In genomic region chr19:8518536-8518935, GRCh38 we compare ENCODE assay signal across 21 cellular contexts. TPM values are rescaled to one million over a fixed set of nuclear protein-coding genes. Genes with fewer than 3 reads are reported as not detected.
DNase-seq lines count a peak whose midpoint lies in the region; ATAC-seq and TF ChIP-seq lines count a peak whose summit lies in the region.
"Had no signal": no experiment of that assay in that cellular context is flagged by ENCODE, and none has a peak within 500 bp of the region (broad histone marks: within the 10 kb centered on the region; RNA-seq: fewer than 3 reads in every experiment).

No MANE protein-coding gene starts in this region.

- no peaks in the 10 kb centered on the region for H3K27me3 Mint-ChIP-seq in T-helper 1 cell treated with Interleukin-12 subunit alpha and Interleukin-12 subunit beta and Interleukin-4 antibody, amounts not matched to agents 30 μg/mL and 1 μg/mL, for 36 hours (ENCODE audit: low read depth)
- H3K27me3 Mint-ChIP-seq in CD14-positive monocyte (ENCODE audit: low read depth in 3 of 3): peaks cover 0 to 3% (median 0%) of the 10 kb centered on the region in 3 donors
- H3K27me3 Mint-ChIP-seq in activated B cell treated with CpG ODN at 0.5 μM for 24 hours: no peaks in the 10 kb centered on the region
- H3K27me3 Mint-ChIP-seq: stimulated activated naive B cell treated with anti-CD40 and anti-IgM and Interleukin-4, amounts not matched to agents 10 μg/mL and 1 μg/mL and 100 μg/mL, for 72 hours had no signal

- peaks cover 38% of the 10 kb centered on the region for H3K4me1 Mint-ChIP-seq in T-helper 1 cell treated with Interleukin-12 subunit alpha and Interleukin-12 subunit beta and Interleukin-4 antibody, amounts not matched to agents 30 μg/mL and 1 μg/mL, for 36 hours (ENCODE audit: low read depth)
- peaks cover 61% of the 10 kb centered on the region for H3K4me1 Mint-ChIP-seq in CD14-positive monocyte
- H3K4me1 Mint-ChIP-seq in activated B cell treated with CpG ODN at 0.5 μM for 24 hours: peaks cover 22% of the 10 kb centered on the region

- peak overlapping the region; percentile 57 for H2BK120ac ChIP-seq in mesenchymal stem cell (ENCODE audit: low read depth, low read length)

- peak overlapping the region; percentile 14 to 18 for H3K18ac ChIP-seq in mesenchymal stem cell (ENCODE audit: low read depth in 1 of 2, low read length in 2 of 2)

- H2AK5ac ChIP-seq in mesenchymal stem cell (ENCODE audit: low read length, severe bottlenecking): no peak overlapping the region

- no peak overlapping the region for H3K4ac ChIP-seq in mesenchymal stem cell (ENCODE audit: low read depth in 1 of 2, low read length in 2 of 2)

- H3K4me3 Mint-ChIP-seq in T-helper 1 cell treated with Interleukin-12 subunit alpha and Interleukin-12 subunit beta and Interleukin-4 antibody, amounts not matched to agents 30 μg/mL and 1 μg/mL, for 36 hours: peak overlapping the region; percentile 66
- H3K4me3 Mint-ChIP-seq in CD14-positive monocyte: peak overlapping the region in 1 of 2 donors; percentile 53
- H3K4me3 Mint-ChIP-seq in activated B cell treated with CpG ODN at 0.5 μM for 24 hours: no peak overlapping the region
- H3K4me3 Mint-ChIP-seq: H9; nephron progenitor cell; stimulated activated naive B cell treated with anti-CD40 and anti-IgM and Interleukin-4, amounts not matched to agents 10 μg/mL and 1 μg/mL and 100 μg/mL, for 72 hours had no signal

- POLR2A ChIA-PET in activated B cell treated with CpG ODN at 0.5 μM for 24 hours (lab: Charles Lee): interaction anchor here (0.6 kb wide), 1 partner anchor 86 kb away, joined by 3 read pairs; no protein-coding TSS in a partner anchor

- CTCF ChIA-PET in activated B cell treated with CpG ODN at 0.5 μM for 24 hours (lab: Charles Lee): interaction anchor here (0.5 to 1.3 kb wide), 2 partner anchors 62 to 63 kb away, joined by 3 read pairs; no protein-coding TSS in a partner anchor

- H3K27me3 ChIP-seq in mesenchymal stem cell (ENCODE audit: control insufficient read depth in 1 of 2, insufficient read depth in 1 of 2, low read length in 2 of 2): no peaks in the 10 kb centered on the region
- H3K27me3 ChIP-seq in left lung: no peaks in the 10 kb centered on the region
- no peaks in the 10 kb centered on the region for H3K27me3 ChIP-seq in psoas muscle (ENCODE audit: insufficient read depth in 3 of 3, low read length in 2 of 3)
- H3K27me3 ChIP-seq: cardiac muscle cell, SJCRH30 had no signal

- no peak overlapping the region for H3K4me3 ChIP-seq in mesenchymal stem cell (ENCODE audit: insufficient read depth in 1 of 2, low read depth in 1 of 2, low read length in 2 of 2)
- H3K4me3 ChIP-seq in left lung: no peak overlapping the region
- H3K4me3 ChIP-seq in psoas muscle: no peak overlapping the region
- H3K4me3 ChIP-seq: cardiac muscle cell, K562, SJCRH30 had no signal

- no peaks in the 10 kb centered on the region for H3K9me3 Mint-ChIP-seq in T-helper 1 cell treated with Interleukin-12 subunit alpha and Interleukin-12 subunit beta and Interleukin-4 antibody, amounts not matched to agents 30 μg/mL and 1 μg/mL, for 36 hours
- H3K9me3 Mint-ChIP-seq in CD14-positive monocyte (no peaks in the 10 kb centered on the region), activated B cell treated with CpG ODN at 0.5 μM for 24 hours (no peaks in the 10 kb centered on the region)
- H3K9me3 Mint-ChIP-seq: H9; nephron progenitor cell; stimulated activated naive B cell treated with anti-CD40 and anti-IgM and Interleukin-4, amounts not matched to agents 10 μg/mL and 1 μg/mL and 100 μg/mL, for 72 hours had no signal

- H3K27ac ChIP-seq in mesenchymal stem cell (ENCODE audit: low read length, poor library complexity, severe bottlenecking) (no peak overlapping the region), left lung (peak overlapping the region in 1 of 2 donors; percentile 78), psoas muscle (no peak overlapping the region)
- H3K27ac ChIP-seq: cardiac muscle cell, SJCRH30 had no signal

- H3K36me3 Mint-ChIP-seq in T-helper 1 cell treated with Interleukin-12 subunit alpha and Interleukin-12 subunit beta and Interleukin-4 antibody, amounts not matched to agents 30 μg/mL and 1 μg/mL, for 36 hours (ENCODE audit: low read depth): peaks cover 38% of the 10 kb centered on the region
- peaks cover 9 to 18% of the 10 kb centered on the region in 2 donors for H3K36me3 Mint-ChIP-seq in CD14-positive monocyte
- H3K36me3 Mint-ChIP-seq in activated B cell treated with CpG ODN at 0.5 μM for 24 hours (ENCODE audit: low read depth): peaks cover 13% of the 10 kb centered on the region

- peak overlapping the region; percentile 14 to 23 for H2BK12ac ChIP-seq in mesenchymal stem cell (ENCODE audit: low read length in 2 of 2)

- H3K79me1 ChIP-seq in mesenchymal stem cell (replicated peaks; ENCODE audit: low read length, poor library complexity, severe bottlenecking): no peaks in the 10 kb centered on the region

- H3K9ac ChIP-seq in mesenchymal stem cell (ENCODE audit: low read length): no peak overlapping the region

- peaks cover under 1% of the 10 kb centered on the region for H3K4me1 ChIP-seq in mesenchymal stem cell (ENCODE audit: control insufficient read depth, insufficient read depth, low read depth, low read length)
- peaks cover 0 to 58% of the 10 kb centered on the region in 2 donors for H3K4me1 ChIP-seq in left lung
- H3K4me1 ChIP-seq in psoas muscle: no peaks in the 10 kb centered on the region
- H3K4me1 ChIP-seq: SJCRH30 had no signal

- H3K27ac Mint-ChIP-seq in T-helper 1 cell treated with Interleukin-12 subunit alpha and Interleukin-12 subunit beta and Interleukin-4 antibody, amounts not matched to agents 30 μg/mL and 1 μg/mL, for 36 hours: peak overlapping the region; percentile 93
- H3K27ac Mint-ChIP-seq in CD14-positive monocyte: peak overlapping the region; percentile 94 to 98 (median 97)
- H3K27ac Mint-ChIP-seq in activated B cell treated with CpG ODN at 0.5 μM for 24 hours: peak overlapping the region; percentile 1
- H3K27ac Mint-ChIP-seq: H9; nephron progenitor cell; stimulated activated naive B cell treated with anti-CD40 and anti-IgM and Interleukin-4, amounts not matched to agents 10 μg/mL and 1 μg/mL and 100 μg/mL, for 72 hours had no signal

- H3K4me2 ChIP-seq in mesenchymal stem cell (ENCODE audit: low read length, poor library complexity, severe bottlenecking): no peak overlapping the region

- no peak overlapping the region for H2BK5ac ChIP-seq in mesenchymal stem cell (ENCODE audit: low read depth, low read length, poor library complexity, severe bottlenecking)

- H3K36me3 ChIP-seq in mesenchymal stem cell (ENCODE audit: control insufficient read depth in 1 of 2, insufficient read depth in 2 of 2, low read depth in 1 of 2, low read length in 2 of 2) (no peaks in the 10 kb centered on the region), left lung (peaks cover 0 to 38% of the 10 kb centered on the region in 2 donors), psoas muscle (ENCODE audit: insufficient read depth in 1 of 2, low read depth in 1 of 2) (no peaks in the 10 kb centered on the region)
- H3K36me3 ChIP-seq: cardiac muscle cell, SJCRH30 had no signal

- H4K8ac ChIP-seq in mesenchymal stem cell (ENCODE audit: low read length): peak overlapping the region; percentile 24

- peak overlapping the region; percentile 94 for H4K91ac ChIP-seq in mesenchymal stem cell (ENCODE audit: low read length)

- 92% methylated on average over 11 of the region's 11 CpGs for WGBS in mesenchymal stem cell
- 76 to 82% (median 76%) methylated on average over 11 of the region's 11 CpGs for WGBS in psoas muscle, 3 donors

- intact Hi-C loops in CD14-positive monocyte (cut with micrococcal nuclease) (loop anchor here (5.0 to 10.0 kb wide), 2 partner anchors 44 to 104 kb away; partner anchors contain the start of gene MARCHF2 (in 1 of the 2)), activated B cell treated with CpG ODN at 0.5 μM for 24 hours (cut with micrococcal nuclease) (no loop called here), left lung (cut with DNase I) (no loop called here), psoas muscle (cut with DNase I) (no loop called here)

- H2BK15ac ChIP-seq in mesenchymal stem cell (ENCODE audit: low read depth, poor library complexity, severe bottlenecking): peak overlapping the region; percentile 36

- H3K14ac ChIP-seq in mesenchymal stem cell (ENCODE audit: low read length in 2 of 2): no peak overlapping the region

- H3K9me3 ChIP-seq in mesenchymal stem cell (ENCODE audit: control insufficient read depth, low read length) (no peaks in the 10 kb centered on the region), left lung (no peaks in the 10 kb centered on the region), psoas muscle (no peaks in the 10 kb centered on the region)
- H3K9me3 ChIP-seq: SJCRH30 had no signal

- ATAC-seq in activated B cell treated with CpG ODN at 0.5 μM for 24 hours (ENCODE audit: low read depth): no peak
- ATAC-seq in left lung: no peak
- no peak for ATAC-seq in psoas muscle
- no peak for ATAC-seq in left lobe of liver
- ATAC-seq: K562; stimulated activated naive B cell treated with anti-CD40 and anti-IgM and Interleukin-4, amounts not matched to agents 10 μg/mL and 1 μg/mL and 100 μg/mL, for 72 hours had no signal

- H2AFZ ChIP-seq in mesenchymal stem cell (ENCODE audit: low read depth, low read length): no peak overlapping the region

- TF ChIP-seq CTCF in CD14-positive monocyte (IDR thresholded peaks at IDR 0.05) (no peak), activated B cell treated with CpG ODN at 0.5 μM for 24 hours (IDR thresholded peaks at IDR 0.05) (no peak), left lung (IDR thresholded peaks at IDR 0.05) (no peak), psoas muscle (IDR thresholded peaks at IDR 0.05) (no peak)

- H3K23ac ChIP-seq in mesenchymal stem cell (ENCODE audit: low read length in 2 of 2): no peak overlapping the region

- DNase-seq in T-helper 1 cell: no peak
- no peak for DNase-seq in CD14-positive monocyte (ENCODE audit: low spot score)
- DNase-seq in activated B cell treated with CpG ODN at 0.5 μM for 24 hours: no peak
- DNase-seq in mesenchymal stem cell: no peak
- no peak for DNase-seq in left lung
- no peak for DNase-seq in psoas muscle
- DNase-seq in left lobe of liver (ENCODE audit: low spot score): no peak
- DNase-seq: 8988T; effector CD4-positive, alpha-beta T cell; glutamatergic neuron; H9; NCI-H1092 treated with DMSO at 0.1 percent for 48 hours; NCI-H526 treated with DMSO at 0.1 percent for 48 hours; nephron progenitor cell; SJCRH30; stimulated activated CD4-positive, alpha-beta T cell treated with anti-CD3 and anti-CD28 coated beads, Interleukin-12 subunit alpha, Interleukin-12 subunit beta, amount 100 ng/mL, for 4 hours; stimulated activated naive B cell treated with anti-CD40 and anti-IgM and Interleukin-4, amounts not matched to agents 10 μg/mL and 1 μg/mL and 100 μg/mL, for 72 hours had no signal

RNA-seq across cellular contexts. Expression of gene ZNF414, which starts 4.6 kb away (rescaled TPM):
- polyA plus RNA-seq in CD14-positive monocyte (1 to 10 TPM; 4.1 to 4.7 TPM), psoas muscle (10 to 100 TPM; 10.4 to 21.6 (median 17.8) TPM)
- total RNA-seq in activated B cell treated with CpG ODN at 0.5 μM for 24 hours (28.6 and 32.8 TPM in 2 replicates), left lung (10 to 100 TPM; 15.4 to 19.2 TPM), psoas muscle (10 to 100 TPM; 15.6 to 19.3 (median 17.8) TPM), left lobe of liver (12.0 TPM)
- polyA plus RNA-seq in mesenchymal stem cell (2013, experiment 1 of 2): 21.2 TPM
- polyA plus RNA-seq in mesenchymal stem cell (2013, experiment 2 of 2): 19.1 TPM

RNA-seq across cellular contexts. Expression of gene PRAM1, which starts 16.1 kb away (rescaled TPM):
- polyA plus RNA-seq in CD14-positive monocyte (10 to 100 TPM; 43.3 to 69.0 TPM), psoas muscle (under 1 TPM in 2 of 3 donors, not detected in 1; 0.27 to 0.29 TPM)
- total RNA-seq in activated B cell treated with CpG ODN at 0.5 μM for 24 hours (0.29 and 0.49 TPM in 2 replicates), left lung (10 to 100 TPM; 10.7 to 26.8 TPM), psoas muscle (under 1 TPM; 0.22 to 0.65 (median 0.49) TPM), left lobe of liver (1.7 TPM)
- 0.03 TPM for polyA plus RNA-seq in mesenchymal stem cell (2013, experiment 1 of 2)
- polyA plus RNA-seq in mesenchymal stem cell (2013, experiment 2 of 2): not detected
- total RNA-seq: pulmonary artery endothelial cell, SJCRH30 had no signal

RNA-seq across cellular contexts. Expression of gene MYO1F, which starts 58.7 kb away (rescaled TPM):
- polyA plus RNA-seq in CD14-positive monocyte (100 to 1,000 TPM; 121 to 197 TPM), psoas muscle (1 to 10 TPM in 2 of 3 donors, under 1 TPM in 1; 1.00 to 1.0 (median 1.0) TPM)
- total RNA-seq in activated B cell treated with CpG ODN at 0.5 μM for 24 hours (57.4 and 63.8 TPM in 2 replicates), left lung (100 to 1,000 TPM in 1 of 2 donors, 10 to 100 TPM in 1; 42.6 to 161 TPM), psoas muscle (1 to 10 TPM; 3.5 to 6.3 (median 5.2) TPM), left lobe of liver (9.5 TPM)
- polyA plus RNA-seq in mesenchymal stem cell (2013, experiment 1 of 2): 0.41 TPM
- 0.27 TPM for polyA plus RNA-seq in mesenchymal stem cell (2013, experiment 2 of 2)

Comparison
In these comparisons a context has a peak if more than half of its experiments do, and no peak if none do; other contexts are left out.
1. H3K27ac Mint-ChIP-seq: peak in every context shown above with its lines; median percentile 97 in CD14-positive monocyte; 93 in T-helper 1 cell treated with Interleukin-12 subunit alpha and Interleukin-12 subunit beta and Interleukin-4 antibody, amounts not matched to agents 30 μg/mL and 1 μg/mL, for 36 hours; 1 in activated B cell treated with CpG ODN at 0.5 μM for 24 hours.
2. intact Hi-C loops: an anchor here in CD14-positive monocyte (5.0 to 10.0 kb wide); none called in activated B cell treated with CpG ODN at 0.5 μM for 24 hours, left lung and psoas muscle.